1 cellular context compared by ENCODE assay signal in genomic region chr12:24948816-24949722, GRCh38.
A peak's percentile ranks its signal among the peaks of the same experiment; 100 is the strongest.
TF ChIP-seq lines count a peak whose summit lies in the region.

A gene with protein sequence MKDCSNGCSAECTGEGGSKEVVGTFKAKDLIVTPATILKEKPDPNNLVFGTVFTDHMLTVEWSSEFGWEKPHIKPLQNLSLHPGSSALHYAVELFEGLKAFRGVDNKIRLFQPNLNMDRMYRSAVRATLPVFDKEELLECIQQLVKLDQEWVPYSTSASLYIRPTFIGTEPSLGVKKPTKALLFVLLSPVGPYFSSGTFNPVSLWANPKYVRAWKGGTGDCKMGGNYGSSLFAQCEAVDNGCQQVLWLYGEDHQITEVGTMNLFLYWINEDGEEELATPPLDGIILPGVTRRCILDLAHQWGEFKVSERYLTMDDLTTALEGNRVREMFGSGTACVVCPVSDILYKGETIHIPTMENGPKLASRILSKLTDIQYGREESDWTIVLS (minus strand): TSS chr12:24949101. CDS start chr12:24948932, 169 bp downstream.

TF ChIP-seq in HepG2, 621 proteins besides CTCF, POLR2A, EP300 and RAD21 (continued from another document and continues in another):
- TF ChIP-seq NFAT5 (CRISPR knock-in tag; IDR thresholded peaks at IDR 0.05) (peak; percentile 81; the same call in 1 of the 2 replicates), CREM (IDR thresholded peaks at IDR 0.05) (no peak), CREM (CRISPR knock-in tag; IDR thresholded peaks at IDR 0.05) (no peak), E2F2 (CRISPR knock-in tag; IDR thresholded peaks at IDR 0.05; ENCODE audit: borderline replicate concordance) (no peak), POLR2AphosphoS5 (IDR thresholded peaks at IDR 0.05; ENCODE audit: low read depth, low read length) (peak; percentile 54), RCOR2 (CRISPR knock-in tag; IDR thresholded peaks at IDR 0.05) (no peak), ZFAT (CRISPR knock-in tag; conservative IDR thresholded peaks at IDR 0.05) (no peak), MIER3 (CRISPR knock-in tag; IDR thresholded peaks at IDR 0.05; ENCODE audit: borderline replicate concordance) (peak; percentile 63; the same call in 1 of the 2 replicates), ZNF264 (CRISPR knock-in tag; IDR thresholded peaks at IDR 0.05) (no peak), SRY (CRISPR knock-in tag; IDR thresholded peaks at IDR 0.05) (0 out of 2 replicates have a peak, but pooled peaks have one; percentile 44), ZNF709 (CRISPR knock-in tag; IDR thresholded peaks at IDR 0.05) (peak; percentile 71), ZNF772 (CRISPR knock-in tag; IDR thresholded peaks at IDR 0.05) (no peak), CREB1 (IDR thresholded peaks at IDR 0.05) (no peak), CREB1 (CRISPR knock-in tag; IDR thresholded peaks at IDR 0.05) (no peak), ELF3 (CRISPR knock-in tag; IDR thresholded peaks at IDR 0.05) (peak; percentile 46; the same call in 1 of the 2 replicates), ZNF512 (CRISPR knock-in tag; IDR thresholded peaks at IDR 0.05) (no peak), HMG20A (CRISPR knock-in tag; IDR thresholded peaks at IDR 0.05; ENCODE audit: borderline replicate concordance) (no peak), ZNF326 (CRISPR knock-in tag; IDR thresholded peaks at IDR 0.05; ENCODE audit: borderline replicate concordance) (no peak), AFF4 (CRISPR knock-in tag; IDR thresholded peaks at IDR 0.05) (0 out of 2 replicates have a peak, but pooled peaks have one; percentile 40), ZNF44 (CRISPR knock-in tag; IDR thresholded peaks at IDR 0.05) (no peak), TBL1XR1 (IDR thresholded peaks at IDR 0.05; ENCODE audit: borderline replicate concordance, low read length, partially characterized antibody) (peak; percentile 9)
- TF ChIP-seq, protein P1, sequence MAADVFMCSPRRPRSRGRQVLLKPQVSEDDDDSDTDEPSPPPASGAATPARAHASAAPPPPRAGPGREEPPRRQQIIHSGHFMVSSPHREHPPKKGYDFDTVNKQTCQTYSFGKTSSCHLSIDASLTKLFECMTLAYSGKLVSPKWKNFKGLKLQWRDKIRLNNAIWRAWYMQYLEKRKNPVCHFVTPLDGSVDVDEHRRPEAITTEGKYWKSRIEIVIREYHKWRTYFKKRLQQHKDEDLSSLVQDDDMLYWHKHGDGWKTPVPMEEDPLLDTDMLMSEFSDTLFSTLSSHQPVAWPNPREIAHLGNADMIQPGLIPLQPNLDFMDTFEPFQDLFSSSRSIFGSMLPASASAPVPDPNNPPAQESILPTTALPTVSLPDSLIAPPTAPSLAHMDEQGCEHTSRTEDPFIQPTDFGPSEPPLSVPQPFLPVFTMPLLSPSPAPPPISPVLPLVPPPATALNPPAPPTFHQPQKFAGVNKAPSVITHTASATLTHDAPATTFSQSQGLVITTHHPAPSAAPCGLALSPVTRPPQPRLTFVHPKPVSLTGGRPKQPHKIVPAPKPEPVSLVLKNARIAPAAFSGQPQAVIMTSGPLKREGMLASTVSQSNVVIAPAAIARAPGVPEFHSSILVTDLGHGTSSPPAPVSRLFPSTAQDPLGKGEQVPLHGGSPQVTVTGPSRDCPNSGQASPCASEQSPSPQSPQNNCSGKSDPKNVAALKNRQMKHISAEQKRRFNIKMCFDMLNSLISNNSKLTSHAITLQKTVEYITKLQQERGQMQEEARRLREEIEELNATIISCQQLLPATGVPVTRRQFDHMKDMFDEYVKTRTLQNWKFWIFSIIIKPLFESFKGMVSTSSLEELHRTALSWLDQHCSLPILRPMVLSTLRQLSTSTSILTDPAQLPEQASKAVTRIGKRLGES (CRISPR knock-in tag; IDR thresholded peaks at IDR 0.05; ENCODE audit: borderline replicate concordance) = no peak
- TF ChIP-seq, protein P2, sequence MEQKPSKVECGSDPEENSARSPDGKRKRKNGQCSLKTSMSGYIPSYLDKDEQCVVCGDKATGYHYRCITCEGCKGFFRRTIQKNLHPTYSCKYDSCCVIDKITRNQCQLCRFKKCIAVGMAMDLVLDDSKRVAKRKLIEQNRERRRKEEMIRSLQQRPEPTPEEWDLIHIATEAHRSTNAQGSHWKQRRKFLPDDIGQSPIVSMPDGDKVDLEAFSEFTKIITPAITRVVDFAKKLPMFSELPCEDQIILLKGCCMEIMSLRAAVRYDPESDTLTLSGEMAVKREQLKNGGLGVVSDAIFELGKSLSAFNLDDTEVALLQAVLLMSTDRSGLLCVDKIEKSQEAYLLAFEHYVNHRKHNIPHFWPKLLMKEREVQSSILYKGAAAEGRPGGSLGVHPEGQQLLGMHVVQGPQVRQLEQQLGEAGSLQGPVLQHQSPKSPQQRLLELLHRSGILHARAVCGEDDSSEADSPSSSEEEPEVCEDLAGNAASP (CRISPR knock-in tag; IDR thresholded peaks at IDR 0.05; ENCODE audit: borderline replicate concordance) = 0 out of 2 replicates have a peak, but pooled peaks have one; percentile 13
- TF ChIP-seq, protein P3, sequence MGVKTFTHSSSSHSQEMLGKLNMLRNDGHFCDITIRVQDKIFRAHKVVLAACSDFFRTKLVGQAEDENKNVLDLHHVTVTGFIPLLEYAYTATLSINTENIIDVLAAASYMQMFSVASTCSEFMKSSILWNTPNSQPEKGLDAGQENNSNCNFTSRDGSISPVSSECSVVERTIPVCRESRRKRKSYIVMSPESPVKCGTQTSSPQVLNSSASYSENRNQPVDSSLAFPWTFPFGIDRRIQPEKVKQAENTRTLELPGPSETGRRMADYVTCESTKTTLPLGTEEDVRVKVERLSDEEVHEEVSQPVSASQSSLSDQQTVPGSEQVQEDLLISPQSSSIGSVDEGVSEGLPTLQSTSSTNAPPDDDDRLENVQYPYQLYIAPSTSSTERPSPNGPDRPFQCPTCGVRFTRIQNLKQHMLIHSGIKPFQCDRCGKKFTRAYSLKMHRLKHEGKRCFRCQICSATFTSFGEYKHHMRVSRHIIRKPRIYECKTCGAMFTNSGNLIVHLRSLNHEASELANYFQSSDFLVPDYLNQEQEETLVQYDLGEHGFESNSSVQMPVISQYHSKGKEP (CRISPR knock-in tag; IDR thresholded peaks at IDR 0.05) = no peak
- TF ChIP-seq, protein P4, sequence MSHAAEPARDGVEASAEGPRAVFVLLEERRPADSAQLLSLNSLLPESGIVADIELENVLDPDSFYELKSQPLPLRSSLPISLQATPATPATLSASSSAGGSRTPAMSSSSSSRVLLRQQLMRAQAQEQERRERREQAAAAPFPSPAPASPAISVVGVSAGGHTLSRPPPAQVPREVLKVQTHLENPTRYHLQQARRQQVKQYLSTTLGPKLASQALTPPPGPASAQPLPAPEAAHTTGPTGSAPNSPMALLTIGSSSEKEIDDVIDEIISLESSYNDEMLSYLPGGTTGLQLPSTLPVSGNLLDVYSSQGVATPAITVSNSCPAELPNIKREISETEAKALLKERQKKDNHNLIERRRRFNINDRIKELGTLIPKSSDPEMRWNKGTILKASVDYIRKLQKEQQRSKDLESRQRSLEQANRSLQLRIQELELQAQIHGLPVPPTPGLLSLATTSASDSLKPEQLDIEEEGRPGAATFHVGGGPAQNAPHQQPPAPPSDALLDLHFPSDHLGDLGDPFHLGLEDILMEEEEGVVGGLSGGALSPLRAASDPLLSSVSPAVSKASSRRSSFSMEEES (CRISPR knock-in tag; IDR thresholded peaks at IDR 0.05) = 0 out of 2 replicates have a peak, but pooled peaks have one; percentile 43
